ENCODE assay signal across 15 cellular contexts in genomic region chr2:201152517-201152916, GRCh38. TPM values are rescaled to one million over a fixed set of nuclear protein-coding genes. Genes with fewer than 3 reads are reported as not detected.
A peak's percentile ranks its signal among the peaks of the same experiment; 100 is the strongest.
DNase-seq lines count a peak whose midpoint lies in the region; ATAC-seq, FAIRE-seq and TF ChIP-seq lines count a peak whose summit lies in the region.
"Had no signal": no experiment of that assay in that cellular context is flagged by ENCODE, and none has a peak within 500 bp of the region (broad histone marks: within the 10 kb centered on the region; RNA-seq: fewer than 3 reads in every experiment).

No MANE protein-coding gene starts in this region.

- CTCF ChIA-PET in SK-N-SH (lab: Yijun Ruan, JAX) = interaction anchor here (0.5 kb wide), 1 partner anchor 228 kb away, joined by 3 read pairs; no protein-coding TSS in a partner anchor

- no peaks in the 10 kb centered on the region for H3K9me3 Mint-ChIP-seq in activated T-helper 1 cell treated with anti-CD3 and anti-CD28 coated beads, Interleukin-12 subunit alpha, Interleukin-12 subunit beta, Interleukin-2, Interleukin-4 antibody, amounts not matched to agents 30 ng/mL and 10 ng/mL and 1 ng/mL, durations not matched to agents 14 hours and 24 hours and 36 hours
- H3K9me3 Mint-ChIP-seq in stimulated activated effector memory CD8-positive, alpha-beta T cell treated with anti-CD3 and anti-CD28 coated beads, Interleukin-12 subunit alpha, Interleukin-12 subunit beta, amount 100 ng/mL, for 72 hours = no peaks in the 10 kb centered on the region

- no peak for FAIRE-seq in RCC 7860 (lab: Jason Lieb, UNC)
- FAIRE-seq: A204.1, frontal cortex had no signal

- H3K36me3 ChIP-seq in SK-N-SH (replicated peaks in 1 of 2; ENCODE audit: control insufficient read depth in 1 of 2, insufficient read depth in 2 of 2, low read length in 1 of 2) (peaks cover 0 to 40% of the 10 kb centered on the region in 2 experiments), hepatocyte (replicated peaks; ENCODE audit: insufficient read depth, low read depth) (no peaks in the 10 kb centered on the region)

- H3K4me2 ChIP-seq in SK-N-SH (peak overlapping the region; percentile 81), hepatocyte (no peak overlapping the region)

- H3F3A ChIP-seq in SK-N-SH (replicated peaks; ENCODE audit: insufficient read depth) = peaks cover 46% of the 10 kb centered on the region

- POLR2A ChIA-PET in SK-N-SH (lab: Yijun Ruan, JAX) = no interaction called here

- H3K4me1 Mint-ChIP-seq in activated T-helper 1 cell treated with anti-CD3 and anti-CD28 coated beads, Interleukin-12 subunit alpha, Interleukin-12 subunit beta, Interleukin-2, Interleukin-4 antibody, amounts not matched to agents 30 ng/mL and 10 ng/mL and 1 ng/mL, durations not matched to agents 14 hours and 24 hours and 36 hours (ENCODE audit: low read depth) = peaks cover 50% of the 10 kb centered on the region
- peaks cover 61% of the 10 kb centered on the region for H3K4me1 Mint-ChIP-seq in stimulated activated effector memory CD8-positive, alpha-beta T cell treated with anti-CD3 and anti-CD28 coated beads, Interleukin-12 subunit alpha, Interleukin-12 subunit beta, amount 100 ng/mL, for 72 hours

- intact Hi-C loops in activated T-helper 1 cell treated with anti-CD3 and anti-CD28 coated beads, Interleukin-12 subunit alpha, Interleukin-12 subunit beta, Interleukin-2, Interleukin-4 antibody, amounts not matched to agents 30 ng/mL and 10 ng/mL and 1 ng/mL, durations not matched to agents 14 hours and 24 hours and 36 hours (cut with micrococcal nuclease) = no loop called here

- no peak overlapping the region for H3K4me3 ChIP-seq in SK-N-SH (ENCODE audit: low read depth in 2 of 2, low read length in 1 of 2)
- no peak overlapping the region for H3K4me3 ChIP-seq in hepatocyte
- H3K4me3 ChIP-seq: testis had no signal

- H3K27me3 Mint-ChIP-seq in activated T-helper 1 cell treated with anti-CD3 and anti-CD28 coated beads, Interleukin-12 subunit alpha, Interleukin-12 subunit beta, Interleukin-2, Interleukin-4 antibody, amounts not matched to agents 30 ng/mL and 10 ng/mL and 1 ng/mL, durations not matched to agents 14 hours and 24 hours and 36 hours (ENCODE audit: insufficient read depth) = no peaks in the 10 kb centered on the region

- DNase-seq in SK-N-SH = no peak
- no peak for DNase-seq in activated T-helper 1 cell treated with anti-CD3 and anti-CD28 coated beads, Interleukin-12 subunit alpha, Interleukin-12 subunit beta, Interleukin-2, Interleukin-4 antibody, amounts not matched to agents 30 ng/mL and 10 ng/mL and 1 ng/mL, durations not matched to agents 14 hours and 24 hours and 36 hours (ENCODE audit: low spot score)
- DNase-seq in hepatocyte (ENCODE audit: low spot score) = no peak
- no peak for DNase-seq in stimulated activated effector memory CD8-positive, alpha-beta T cell treated with anti-CD3 and anti-CD28 coated beads, Interleukin-12 subunit alpha, Interleukin-12 subunit beta, amount 100 ng/mL, for 72 hours (ENCODE audit: low spot score in 2 of 2)
- DNase-seq in AG08396 (ENCODE audit: low spot score) = no peak
- DNase-seq in NCI-H774 (lab: John Stamatoyannopoulos, UW) = no peak
- no peak for DNase-seq in RCC 7860 (ENCODE audit: low spot score)
- DNase-seq: activated CD4-positive, alpha-beta T cell treated with anti-CD3 and anti-CD28 coated beads for 1 hour; H7; NCI-H1417 treated with DMSO at 0.1 percent for 48 hours; testis had no signal

- peak overlapping the region; percentile 12 to 100; a peak in 3 of 4 replicates for H3K27ac ChIP-seq in SK-N-SH (ENCODE audit: low read depth in 2 of 2, low read length in 1 of 2)
- H3K27ac ChIP-seq in hepatocyte = peak overlapping the region; percentile 92

- peaks cover 48% of the 10 kb centered on the region; the same call in 1 of the 2 replicates for H3K79me2 ChIP-seq in SK-N-SH (ENCODE audit: insufficient read depth)
- H3K79me2 ChIP-seq in hepatocyte = peaks cover 18% of the 10 kb centered on the region

- TF ChIP-seq CTCF in SK-N-SH (IDR thresholded peaks at IDR 0.05) = no peak
- TF ChIP-seq CTCF in hepatocyte (IDR thresholded peaks at IDR 0.05; ENCODE audit: poor library complexity) = no peak

- H4K20me1 ChIP-seq in SK-N-SH (ENCODE audit: insufficient read depth) = no peaks in the 10 kb centered on the region
- no peaks in the 10 kb centered on the region for H4K20me1 ChIP-seq in hepatocyte (ENCODE audit: insufficient read depth, poor library complexity, severe bottlenecking)

- TF ChIP-seq RAD21 in SK-N-SH (IDR thresholded peaks at IDR 0.05; ENCODE audit: low read length) = no peak

- H2AFZ ChIP-seq in SK-N-SH (ENCODE audit: low read depth) (no peak overlapping the region), hepatocyte (no peak overlapping the region)

- H3K27me3 ChIP-seq in SK-N-SH (ENCODE audit: insufficient read depth) (no peaks in the 10 kb centered on the region), hepatocyte (no peaks in the 10 kb centered on the region)
- H3K27me3 ChIP-seq: testis had no signal

- H3K9ac ChIP-seq in SK-N-SH = peak overlapping the region; percentile 88; the same call in 1 of the 2 replicates

- no peak for TF ChIP-seq EP300 in SK-N-SH (IDR thresholded peaks at IDR 0.05; ENCODE audit: borderline replicate concordance in 1 of 2, low read depth in 1 of 2, low read length in 1 of 2)

- H3K27ac Mint-ChIP-seq in activated T-helper 1 cell treated with anti-CD3 and anti-CD28 coated beads, Interleukin-12 subunit alpha, Interleukin-12 subunit beta, Interleukin-2, Interleukin-4 antibody, amounts not matched to agents 30 ng/mL and 10 ng/mL and 1 ng/mL, durations not matched to agents 14 hours and 24 hours and 36 hours = peak overlapping the region; percentile 53
- H3K27ac Mint-ChIP-seq in stimulated activated effector memory CD8-positive, alpha-beta T cell treated with anti-CD3 and anti-CD28 coated beads, Interleukin-12 subunit alpha, Interleukin-12 subunit beta, amount 100 ng/mL, for 72 hours = peak overlapping the region; percentile 43

- 100% methylated on average over 1 of the region's 1 CpG for WGBS in SK-N-SH (ENCODE audit: low lambda C conversion rate)
- 100% methylated on average over 1 of the region's 1 CpG for WGBS in hepatocyte (ENCODE audit: low lambda C conversion rate, missing lambda C conversion rate)

- no peak overlapping the region for H3K4me3 Mint-ChIP-seq in activated T-helper 1 cell treated with anti-CD3 and anti-CD28 coated beads, Interleukin-12 subunit alpha, Interleukin-12 subunit beta, Interleukin-2, Interleukin-4 antibody, amounts not matched to agents 30 ng/mL and 10 ng/mL and 1 ng/mL, durations not matched to agents 14 hours and 24 hours and 36 hours
- no peak overlapping the region for H3K4me3 Mint-ChIP-seq in stimulated activated effector memory CD8-positive, alpha-beta T cell treated with anti-CD3 and anti-CD28 coated beads, Interleukin-12 subunit alpha, Interleukin-12 subunit beta, amount 100 ng/mL, for 72 hours

- H3K9me3 ChIP-seq in SK-N-SH (no peaks in the 10 kb centered on the region), hepatocyte (ENCODE audit: low read depth) (no peaks in the 10 kb centered on the region)
- H3K9me3 ChIP-seq: testis had no signal

- H3K4me1 ChIP-seq in SK-N-SH (ENCODE audit: control insufficient read depth in 1 of 2, insufficient read depth in 2 of 2, low read depth in 1 of 2, low read length in 1 of 2) = peaks cover 0 to 41% of the 10 kb centered on the region in 2 experiments; a peak in 3 of 4 replicates
- peaks cover 27% of the 10 kb centered on the region for H3K4me1 ChIP-seq in hepatocyte (ENCODE audit: insufficient read depth)

- no peak for ATAC-seq in SK-N-SH treated with all-trans-retinoic acid at 6 μM for 48 hours
- no peak for ATAC-seq in stimulated activated effector memory CD8-positive, alpha-beta T cell treated with anti-CD3 and anti-CD28 coated beads, Interleukin-12 subunit alpha, Interleukin-12 subunit beta, amount 100 ng/mL, for 72 hours
- ATAC-seq: Panc1 had no signal

- H3K9me2 ChIP-seq in SK-N-SH (no peaks in the 10 kb centered on the region), hepatocyte (replicated peaks; ENCODE audit: insufficient read depth) (no peaks in the 10 kb centered on the region)

- peaks cover 62% of the 10 kb centered on the region for H3K36me3 Mint-ChIP-seq in activated T-helper 1 cell treated with anti-CD3 and anti-CD28 coated beads, Interleukin-12 subunit alpha, Interleukin-12 subunit beta, Interleukin-2, Interleukin-4 antibody, amounts not matched to agents 30 ng/mL and 10 ng/mL and 1 ng/mL, durations not matched to agents 14 hours and 24 hours and 36 hours (ENCODE audit: low read depth)
- peaks cover 100% of the 10 kb centered on the region for H3K36me3 Mint-ChIP-seq in stimulated activated effector memory CD8-positive, alpha-beta T cell treated with anti-CD3 and anti-CD28 coated beads, Interleukin-12 subunit alpha, Interleukin-12 subunit beta, amount 100 ng/mL, for 72 hours

TF ChIP-seq in SK-N-SH, 30 proteins besides CTCF, POLR2A, EP300 and RAD21 (continues in another document):
- TF ChIP-seq NFIC (IDR thresholded peaks at IDR 0.05; ENCODE audit: borderline replicate concordance) = no peak
- no peak for TF ChIP-seq FOSL2 (IDR thresholded peaks at IDR 0.05; ENCODE audit: borderline replicate concordance, low read depth)
- no peak for TF ChIP-seq GABPA (IDR thresholded peaks at IDR 0.05; ENCODE audit: low read depth)
- no peak for TF ChIP-seq JUND (IDR thresholded peaks at IDR 0.05)
- no peak for TF ChIP-seq SIN3A (IDR thresholded peaks at IDR 0.05; ENCODE audit: borderline replicate concordance, low read depth, low read length)

RNA-seq across cellular contexts. Expression of gene CASP10, which starts 30.4 kb away (rescaled TPM):
- polyA plus RNA-seq in SK-N-SH (2012; rRNA removed) = 0.12 and 0.31 TPM in 2 replicates
- 0.17 and 0.21 TPM in 2 replicates for polyA plus RNA-seq in SK-N-SH (2012; cell fraction: cytosol; rRNA removed)
- polyA plus RNA-seq in SK-N-SH (2012; cell fraction: nucleus; rRNA removed) = 0.11 and 0.74 TPM in 2 replicates
- 13.5 and 15.7 TPM in 2 replicates for total RNA-seq in activated T-helper 1 cell treated with anti-CD3 and anti-CD28 coated beads, Interleukin-12 subunit alpha, Interleukin-12 subunit beta, Interleukin-2, Interleukin-4 antibody, amounts not matched to agents 30 ng/mL and 10 ng/mL and 1 ng/mL, durations not matched to agents 14 hours and 24 hours and 36 hours
- 7.2 and 11.0 TPM in 2 replicates for total RNA-seq in hepatocyte
- 1.6 and 2.0 TPM in 2 replicates for polyA plus RNA-seq in hepatocyte

RNA-seq across cellular contexts. Expression of gene CFLAR, which starts 36.6 kb away (rescaled TPM):
- 23.7 and 32.6 TPM in 2 replicates for polyA plus RNA-seq in SK-N-SH (2012; rRNA removed)
- 23.3 and 30.1 TPM in 2 replicates for polyA plus RNA-seq in SK-N-SH (2012; cell fraction: cytosol; rRNA removed)
- 63.1 and 81.3 TPM in 2 replicates for polyA plus RNA-seq in SK-N-SH (2012; cell fraction: nucleus; rRNA removed)
- total RNA-seq in activated T-helper 1 cell treated with anti-CD3 and anti-CD28 coated beads, Interleukin-12 subunit alpha, Interleukin-12 subunit beta, Interleukin-2, Interleukin-4 antibody, amounts not matched to agents 30 ng/mL and 10 ng/mL and 1 ng/mL, durations not matched to agents 14 hours and 24 hours and 36 hours = 457 and 480 TPM in 2 replicates
- 60.6 and 65.9 TPM in 2 replicates for total RNA-seq in hepatocyte
- 46.0 and 54.1 TPM in 2 replicates for polyA plus RNA-seq in hepatocyte
